26 cellular contexts compared by ENCODE assay signal in the genomic region with DNA sequence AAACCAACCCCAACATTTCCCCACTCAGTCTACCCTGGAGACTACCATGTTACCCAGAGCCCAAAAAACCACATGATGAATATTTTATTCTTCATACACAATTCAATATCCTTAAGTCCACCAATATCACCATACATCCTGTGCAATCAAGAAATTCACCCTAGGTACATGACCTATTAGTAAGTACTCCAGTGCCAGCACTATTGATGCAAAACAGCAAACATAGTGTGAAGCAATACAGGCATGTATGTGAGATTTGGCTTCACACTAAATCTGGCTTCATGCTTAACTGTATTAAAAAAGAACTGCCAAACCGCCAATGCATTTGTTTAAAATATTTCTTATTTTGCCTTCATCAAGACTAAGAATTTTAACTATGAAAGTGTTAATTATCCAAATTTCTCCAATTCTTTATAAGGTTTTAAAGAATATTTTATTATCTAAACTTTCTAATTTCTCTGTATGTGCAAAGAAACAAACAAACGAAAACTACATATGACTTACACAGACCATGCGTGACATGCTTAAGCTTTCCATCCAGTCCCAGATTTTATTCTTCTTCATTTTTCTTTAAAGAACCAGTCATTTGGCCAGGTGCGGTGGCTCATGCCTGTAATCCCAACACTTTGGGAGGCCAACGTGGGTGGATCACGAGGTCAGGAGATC. TPM values are rescaled to one million over a fixed set of nuclear protein-coding genes. Genes with fewer than 3 reads are reported as not detected.
"Had no signal": no experiment of that assay in that cellular context is flagged by ENCODE, and none has a peak within 500 bp of the region (broad histone marks: within the 10 kb centered on the region; RNA-seq: fewer than 3 reads in every experiment).

No MANE protein-coding gene starts in this region.

- H3K9me3 Mint-ChIP-seq: natural killer cell treated with Interleukin-12 subunit alpha and Interleukin-12 subunit beta and Interleukin-15 and Interleukin-18, amount 100 ng/mL, for 72 hours had no signal

- H3K36me3 ChIP-seq: esophagus muscularis mucosa, gastrocnemius medialis, left lung, lower lobe of right lung, neural progenitor cell, ovary, stomach, uterus had no signal

- H3K36me3 Mint-ChIP-seq: memory B cell; natural killer cell treated with Interleukin-12 subunit alpha and Interleukin-12 subunit beta and Interleukin-15 and Interleukin-18, amount 100 ng/mL, for 72 hours; neural progenitor cell had no signal

- H3K4me3 ChIP-seq: esophagus muscularis mucosa, gastrocnemius medialis, left lung, lower lobe of right lung, neural progenitor cell, ovary, stomach, uterus had no signal

- H3K4me2 ChIP-seq: neural progenitor cell had no signal

- H3K4me3 Mint-ChIP-seq: memory B cell; natural killer cell treated with Interleukin-12 subunit alpha and Interleukin-12 subunit beta and Interleukin-15 and Interleukin-18, amount 100 ng/mL, for 72 hours; neural progenitor cell had no signal

- H3K27me3 ChIP-seq: esophagus muscularis mucosa, gastrocnemius medialis, left lung, neural progenitor cell, ovary, stomach, uterus had no signal

- DNase-seq: cortex of kidney; effector memory CD4-positive, alpha-beta T cell; gastrocnemius medialis; glutamatergic neuron; islet precursor cell; left lung; lower lobe of right lung; midbrain; nucleus accumbens; ovary; right cardiac atrium; stimulated activated CD4-positive, alpha-beta T cell treated with anti-CD3 and anti-CD28 coated beads, Interleukin-2, amount 100 ng/mL, for 24 hours; stimulated activated CD4-positive, alpha-beta T cell treated with anti-CD3 and anti-CD28 coated beads, Interleukin-4, amount 100 ng/mL, for 4 hours; stimulated activated naive CD4-positive, alpha-beta T cell; stomach; substantia nigra; trophoblast cell; uterus had no signal

- ATAC-seq: gastrocnemius medialis; left lung; lower lobe of right lung; natural killer cell treated with Interleukin-12 subunit alpha and Interleukin-12 subunit beta and Interleukin-15 and Interleukin-18, amount 100 ng/mL, for 72 hours; right cardiac atrium had no signal

- H3K4me1 Mint-ChIP-seq: memory B cell, neural progenitor cell had no signal

- H3K9ac ChIP-seq: neural progenitor cell had no signal

- H3K27ac ChIP-seq: epithelial cell of prostate, esophagus muscularis mucosa, gastrocnemius medialis, left lung, lower lobe of right lung, neural progenitor cell, ovary, stomach, uterus had no signal

- H3K4me1 ChIP-seq: esophagus muscularis mucosa, gastrocnemius medialis, left lung, lower lobe of right lung, neural progenitor cell, stomach, uterus had no signal

- H3K27me3 Mint-ChIP-seq: memory B cell, progenitor cell of endocrine pancreas had no signal

- H2AFZ ChIP-seq: neural progenitor cell had no signal

- H3K27ac Mint-ChIP-seq: memory B cell; natural killer cell treated with Interleukin-12 subunit alpha and Interleukin-12 subunit beta and Interleukin-15 and Interleukin-18, amount 100 ng/mL, for 72 hours; neural progenitor cell; progenitor cell of endocrine pancreas had no signal

- H3K9me3 ChIP-seq: esophagus muscularis mucosa, gastrocnemius medialis, left lung, lower lobe of right lung, ovary, stomach, uterus had no signal

RNA-seq across cellular contexts. Expression of a gene that starts 22.4 kb away (rescaled TPM):
- total RNA-seq: gastrocnemius medialis; natural killer cell treated with Interleukin-12 subunit alpha and Interleukin-12 subunit beta and Interleukin-15 and Interleukin-18, amount 100 ng/mL, for 72 hours had no signal

RNA-seq across cellular contexts. Expression of a gene that starts 38.0 kb away (rescaled TPM):
- total RNA-seq: esophagus muscularis mucosa; fibroblast of villous mesenchyme; natural killer cell treated with Interleukin-12 subunit alpha and Interleukin-12 subunit beta and Interleukin-15 and Interleukin-18, amount 100 ng/mL, for 72 hours; right cardiac atrium; skeletal muscle tissue had no signal
- polyA plus RNA-seq: ovary had no signal
